Comparison of ENCODE assay signal across 18 cellular contexts in genomic region chr5:173053041-173053440, GRCh38. TPM values are rescaled to one million over a fixed set of nuclear protein-coding genes. Genes with fewer than 3 reads are reported as not detected.
DNase-seq lines count a peak whose midpoint lies in the region; ATAC-seq, FAIRE-seq and TF ChIP-seq lines count a peak whose summit lies in the region.
"Had no signal": no experiment of that assay in that cellular context is flagged by ENCODE, and none has a peak within 500 bp of the region (broad histone marks: within the 10 kb centered on the region; RNA-seq: fewer than 3 reads in every experiment).

No MANE protein-coding gene starts in this region.

- intact Hi-C loops in GM12878 (cut with micrococcal nuclease; ENCODE audit: unreplicated experiment): loop anchor here (10.0 kb wide), 1 partner anchor 278 kb away; the partner anchor contains the start of gene DUSP1

- H3K27ac ChIP-seq in DOHH2 (ENCODE audit: low read depth, low read length): no peak overlapping the region
- peak overlapping the region; percentile 49 for H3K27ac ChIP-seq in GM12878 (ENCODE audit: control insufficient read depth, insufficient read depth)
- no peak overlapping the region for H3K27ac ChIP-seq in mesenchymal stem cell (ENCODE audit: low read length, poor library complexity, severe bottlenecking)
- H3K27ac ChIP-seq: Peyer's patch, SJSA1 had no signal

- peak overlapping the region in 2 of 3 donors; percentile 67 to 99 for H3K27ac Mint-ChIP-seq in IgD-negative memory B cell
- H3K27ac Mint-ChIP-seq in activated T-cell treated with anti-CD3 and anti-CD28 coated beads, Interleukin-2, amount 50 U/mL, for 72 hours: no peak overlapping the region

- no peak for DNase-seq in GM12878 (ENCODE audit: low read depth, low spot score)
- DNase-seq in fibroblast of villous mesenchyme (ENCODE audit: low read depth): peak; percentile 39
- DNase-seq in mesenchymal stem cell: no peak
- DNase-seq in activated T-cell treated with anti-CD3 and anti-CD28 coated beads, Interleukin-2, amount 50 U/mL, for 72 hours: no peak
- DNase-seq in stimulated activated CD4-positive, alpha-beta T cell treated with anti-CD3 and anti-CD28 coated beads, Interleukin-12 subunit alpha, Interleukin-12 subunit beta, amount 100 ng/mL, for 4 hours: no peak
- no peak for DNase-seq in activated effector memory CD4-positive, alpha-beta T cell treated with anti-CD3 and anti-CD28 coated beads, Interleukin-2, amount 50 U/mL, for 16 hours
- DNase-seq: C1 segment of cervical spinal cord, DMS79 treated with DMSO at 0.1 percent for 48 hours, H7, KBM-7, NCI-H1417, NCI-H187, NCI-H226, NCI-H524, Peyer's patch had no signal

- peaks cover 22 to 39% (median 23%) of the 10 kb centered on the region in 3 donors for H3K4me1 Mint-ChIP-seq in IgD-negative memory B cell
- H3K4me1 Mint-ChIP-seq in activated T-cell treated with anti-CD3 and anti-CD28 coated beads, Interleukin-2, amount 50 U/mL, for 72 hours (ENCODE audit: low read depth): peaks cover 21% of the 10 kb centered on the region

- H4K8ac ChIP-seq in mesenchymal stem cell (ENCODE audit: low read length): no peak overlapping the region

- H3K4me1 ChIP-seq in DOHH2 (ENCODE audit: control insufficient read depth, low read length): peaks cover 41% of the 10 kb centered on the region
- peaks cover 25% of the 10 kb centered on the region for H3K4me1 ChIP-seq in GM12878 (ENCODE audit: control insufficient read depth, insufficient read depth, low read length)
- no peaks in the 10 kb centered on the region for H3K4me1 ChIP-seq in mesenchymal stem cell (ENCODE audit: control insufficient read depth, insufficient read depth, low read depth, low read length)

- FAIRE-seq in GM12878 (lab: Jason Lieb, UNC): no peak

- no peak for TF ChIP-seq RAD21 in GM12878 (IDR thresholded peaks at IDR 0.05; ENCODE audit: insufficient read depth, low read depth, low read length)

- 58% methylated on average over 3 of the region's 3 CpGs for WGBS in GM12878 (ENCODE audit: insufficient coverage, insufficient replicate concordance, low lambda C conversion rate, missing lambda C conversion rate)
- 93% methylated on average over 3 of the region's 3 CpGs for WGBS in mesenchymal stem cell

- peaks cover 8% of the 10 kb centered on the region for H3K79me2 ChIP-seq in DOHH2 (ENCODE audit: control insufficient read depth, low read length)
- H3K79me2 ChIP-seq in GM12878 (ENCODE audit: control insufficient read depth, insufficient read depth, low read length): peaks cover 8% of the 10 kb centered on the region

- TF ChIP-seq POLR2A in GM12878 (IDR thresholded peaks at IDR 0.05; ENCODE audit: low read depth, low read length): no peak

- H3K9me3 Mint-ChIP-seq in IgD-negative memory B cell: no peaks in the 10 kb centered on the region
- H3K9me3 Mint-ChIP-seq in activated T-cell treated with anti-CD3 and anti-CD28 coated beads, Interleukin-2, amount 50 U/mL, for 72 hours: no peaks in the 10 kb centered on the region

- H2BK120ac ChIP-seq in mesenchymal stem cell (ENCODE audit: low read depth, low read length): no peak overlapping the region

- in situ Hi-C loops in GM12878 (cut with MboI): no loop called here

- H3K23ac ChIP-seq in mesenchymal stem cell (ENCODE audit: low read length in 2 of 2): no peak overlapping the region

- H3K9ac ChIP-seq in GM12878 (ENCODE audit: control insufficient read depth, insufficient read depth, low read length) (no peak overlapping the region), mesenchymal stem cell (ENCODE audit: low read length) (no peak overlapping the region)

- H3K9me3 ChIP-seq in DOHH2 (ENCODE audit: control insufficient read depth, insufficient read depth, low read length) (no peaks in the 10 kb centered on the region), GM12878 (replicated peaks; ENCODE audit: control insufficient read depth, insufficient read depth, low read length) (no peaks in the 10 kb centered on the region), mesenchymal stem cell (ENCODE audit: control insufficient read depth, low read length) (no peaks in the 10 kb centered on the region)
- H3K9me3 ChIP-seq: Peyer's patch, SJSA1 had no signal

- no peak overlapping the region for H3K14ac ChIP-seq in mesenchymal stem cell (ENCODE audit: low read length in 2 of 2)

- peak overlapping the region in 2 of 4 donors; percentile 42 to 52 for H3K4me3 Mint-ChIP-seq in IgD-negative memory B cell
- no peak overlapping the region for H3K4me3 Mint-ChIP-seq in activated T-cell treated with anti-CD3 and anti-CD28 coated beads, Interleukin-2, amount 50 U/mL, for 72 hours

- H3K27me3 Mint-ChIP-seq in IgD-negative memory B cell: no peaks in the 10 kb centered on the region
- no peaks in the 10 kb centered on the region for H3K27me3 Mint-ChIP-seq in activated T-cell treated with anti-CD3 and anti-CD28 coated beads, Interleukin-2, amount 50 U/mL, for 72 hours (ENCODE audit: low read depth)

- H2BK5ac ChIP-seq in mesenchymal stem cell (ENCODE audit: low read depth, low read length, poor library complexity, severe bottlenecking): no peak overlapping the region

- H3K27me3 ChIP-seq in DOHH2 (ENCODE audit: control insufficient read depth, low read length) (no peaks in the 10 kb centered on the region), GM12878 (replicated peaks in 1 of 2; ENCODE audit: control insufficient read depth in 2 of 2, insufficient read depth in 2 of 2, low read length in 1 of 2) (no peaks in the 10 kb centered on the region), mesenchymal stem cell (ENCODE audit: control insufficient read depth in 1 of 2, insufficient read depth in 1 of 2, low read length in 2 of 2) (no peaks in the 10 kb centered on the region)
- H3K27me3 ChIP-seq: Peyer's patch, SJSA1 had no signal

- SMC1A ChIA-PET in GM12878 (lab: Charles Lee; ENCODE audit: uncharacterized antibody, unreplicated experiment): interaction anchor here (1.2 to 2.9 kb wide), 7 partner anchors 11 to 67 kb away, joined by 3 to 18 read pairs (median 4); no protein-coding TSS in a partner anchor

- H3K4me3 ChIP-seq in DOHH2 (ENCODE audit: low read length) (peak overlapping the region; percentile 22; the same call in 1 of the 2 replicates), GM12878 (peak overlapping the region; percentile 19; the same call in 1 of the 2 replicates), fibroblast of villous mesenchyme (ENCODE audit: low read depth, low read length) (no peak overlapping the region), mesenchymal stem cell (ENCODE audit: insufficient read depth in 1 of 2, low read depth in 1 of 2, low read length in 2 of 2) (no peak overlapping the region)
- H3K4me3 ChIP-seq: Peyer's patch, SJSA1 had no signal

- H3K4me2 ChIP-seq in DOHH2 (ENCODE audit: low read length): peak overlapping the region; percentile 40
- H3K4me2 ChIP-seq in GM12878 (ENCODE audit: control insufficient read depth, insufficient read depth): peak overlapping the region; percentile 56
- no peak overlapping the region for H3K4me2 ChIP-seq in mesenchymal stem cell (ENCODE audit: low read length, poor library complexity, severe bottlenecking)

- H2BK12ac ChIP-seq in mesenchymal stem cell (ENCODE audit: low read length in 2 of 2): no peak overlapping the region

- H3K36me3 Mint-ChIP-seq in IgD-negative memory B cell: no peaks in the 10 kb centered on the region
- no peaks in the 10 kb centered on the region for H3K36me3 Mint-ChIP-seq in activated T-cell treated with anti-CD3 and anti-CD28 coated beads, Interleukin-2, amount 50 U/mL, for 72 hours (ENCODE audit: insufficient read depth in 2 of 2)

- no peak overlapping the region for H2AK5ac ChIP-seq in mesenchymal stem cell (ENCODE audit: low read length, severe bottlenecking)

- TF ChIP-seq CTCF in DOHH2 (IDR thresholded peaks at IDR 0.05; ENCODE audit: low read depth, low read length, poor library complexity, severe bottlenecking) (no peak), GM12878 (IDR thresholded peaks at IDR 0.05 in 2 of 3, conservative IDR thresholded peaks at IDR 0.05 in 1 of 3; ENCODE audit: control insufficient read depth in 2 of 3, extremely low read depth in 1 of 3, insufficient read depth in 1 of 3, low read depth in 3 of 3, low read length in 3 of 3) (no peak), fibroblast of villous mesenchyme (IDR thresholded peaks at IDR 0.05; ENCODE audit: insufficient read depth, low read depth, low read length) (no peak)

- H3K18ac ChIP-seq in mesenchymal stem cell (ENCODE audit: low read depth in 1 of 2, low read length in 2 of 2): no peak overlapping the region

- H2AFZ ChIP-seq in GM12878 (ENCODE audit: control insufficient read depth, low read depth, low read length) (peak overlapping the region; percentile 51), mesenchymal stem cell (ENCODE audit: low read depth, low read length) (no peak overlapping the region)

- H2BK15ac ChIP-seq in mesenchymal stem cell (ENCODE audit: low read depth, poor library complexity, severe bottlenecking): no peak overlapping the region

- no peak for TF ChIP-seq EP300 in GM12878 (IDR thresholded peaks at IDR 0.05; ENCODE audit: borderline replicate concordance in 1 of 2, control insufficient read depth in 1 of 2, low read depth in 2 of 2, low read length in 2 of 2)

- no peak overlapping the region for H4K91ac ChIP-seq in mesenchymal stem cell (ENCODE audit: low read length)

- H3F3A ChIP-seq in DOHH2 (ENCODE audit: control insufficient read depth, insufficient read depth): peaks cover 11% of the 10 kb centered on the region

- POLR2A ChIA-PET in GM12878 (lab: Charles Lee): interaction anchor here (0.5 to 1.5 kb wide), 7 partner anchors 11 to 829 kb away, joined by 3 to 10 read pairs (median 3); no protein-coding TSS in a partner anchor

- CTCF ChIA-PET in GM12878 (lab: Yijun Ruan, JAX): interaction anchor here (0.7 to 1.5 kb wide), 3 partner anchors 14 to 67 kb away, joined by 3 to 7 read pairs (median 3); no protein-coding TSS in a partner anchor

- no peaks in the 10 kb centered on the region for H4K20me1 ChIP-seq in DOHH2 (ENCODE audit: control insufficient read depth, insufficient read depth, low read depth, low read length)
- no peaks in the 10 kb centered on the region for H4K20me1 ChIP-seq in GM12878 (ENCODE audit: control insufficient read depth, insufficient read depth)

- RAD21 ChIA-PET in GM12878 (lab: Charles Lee; ENCODE audit: unreplicated experiment): interaction anchor here (1.7 kb wide), 1 partner anchor 18 kb away, joined by 10 read pairs; no protein-coding TSS in a partner anchor

- H3K36me3 ChIP-seq in DOHH2 (ENCODE audit: control insufficient read depth, low read length): no peaks in the 10 kb centered on the region
- H3K36me3 ChIP-seq in GM12878 (ENCODE audit: control insufficient read depth in 2 of 2, insufficient read depth in 2 of 2, low read length in 1 of 2): no peaks in the 10 kb centered on the region
- no peaks in the 10 kb centered on the region for H3K36me3 ChIP-seq in mesenchymal stem cell (ENCODE audit: control insufficient read depth in 1 of 2, insufficient read depth in 2 of 2, low read depth in 1 of 2, low read length in 2 of 2)
- H3K36me3 ChIP-seq: Peyer's patch had no signal

- H3K79me1 ChIP-seq in mesenchymal stem cell (replicated peaks; ENCODE audit: low read length, poor library complexity, severe bottlenecking): peaks cover 2% of the 10 kb centered on the region

- no peak overlapping the region for H3K4ac ChIP-seq in mesenchymal stem cell (ENCODE audit: low read depth in 1 of 2, low read length in 2 of 2)

- no peak for ATAC-seq in GM12878
- no peak for ATAC-seq in activated T-cell treated with anti-CD3 and anti-CD28 coated beads, Interleukin-2, amount 50 U/mL, for 72 hours (replicated peaks in 1 of 2)

- BruUV-seq in GM12878 (replicated peaks; lab: Mats Ljungman, UMichigan): no TSS peak

- H3K9me2 ChIP-seq in DOHH2 (replicated peaks; ENCODE audit: control insufficient read depth, low read length): no peaks in the 10 kb centered on the region

RNA-seq across cellular contexts. Expression of gene CREBRF, which starts 3.1 kb away (rescaled TPM):
- 53.6 TPM for polyA plus RNA-seq in IgD-negative memory B cell
- total RNA-seq in GM12878 (2013; cell fraction: nucleolus; rRNA removed): 62.7 and 66.4 TPM in 2 replicates
- 6.0 and 9.0 TPM in 2 replicates for total RNA-seq in GM12878 (2014; rRNA removed)
- total RNA-seq in GM12878 (2014; rRNA removed; fragmentation: Illumina TruSeq; extraction: Trizol): 6.5 and 6.6 TPM in 2 replicates
- total RNA-seq in GM12878 (2021): 6.4 and 7.6 TPM in 2 replicates
- polyA plus RNA-seq in GM12878 (2011; ENCODE audit: low read depth): 6.3 TPM
- polyA plus RNA-seq in GM12878 (2011; rRNA removed): 12.7 and 18.9 TPM in 2 replicates
- polyA plus RNA-seq in GM12878 (2011; cell fraction: cytosol; rRNA removed): 5.2 and 6.7 TPM in 2 replicates
- polyA plus RNA-seq in GM12878 (2011; cell fraction: nucleus; rRNA removed): 8.6 and 16.8 TPM in 2 replicates
- polyA plus RNA-seq in GM12878 (2012): 9.2 and 10.2 TPM in 2 replicates
- 4.7 and 5.0 TPM in 2 replicates for polyA plus RNA-seq in GM12878 (2014; fragmentation: Illumina TruSeq; extraction: Trizol)
- polyA plus RNA-seq in GM12878 (2014; fragmentation: Nextera tagmentation; extraction: Ambion mirVana): 1 to 10 TPM; 1.2 to 1.4 TPM
- 3.2 and 5.7 TPM in 2 replicates for polyA plus RNA-seq in GM12878 (2014; rRNA removed)
- polyA plus RNA-seq in GM12878 (2016; fragmentation: Nextera tagmentation; extraction: Ambion mirVana): 1 to 10 TPM; 1.6 TPM
- 23.6 and 24.2 TPM in 2 replicates for polyA minus RNA-seq in GM12878 (2011; rRNA and poly(A)+ RNA removed)
- polyA minus RNA-seq in GM12878 (2011; cell fraction: cytosol; rRNA and poly(A)+ RNA removed): 5.9 and 9.1 TPM in 2 replicates
- 18.9 and 20.0 TPM in 2 replicates for polyA minus RNA-seq in GM12878 (2011; cell fraction: nucleus; rRNA and poly(A)+ RNA removed)
- total RNA-seq in fibroblast of villous mesenchyme: 8.1 and 15.5 TPM in 2 replicates
- polyA plus RNA-seq in mesenchymal stem cell (2013, experiment 1 of 2): 10.4 TPM
- polyA plus RNA-seq in mesenchymal stem cell (2013, experiment 2 of 2): 9.7 TPM
- total RNA-seq in activated T-cell treated with anti-CD3 and anti-CD28 coated beads, Interleukin-2, amount 50 U/mL, for 72 hours: 10 to 100 TPM; 33.1 to 35.8 TPM

Comparison
In these comparisons a context has a peak if more than half of its experiments do, and no peak if none do; other contexts are left out.
1. H3K4me3 ChIP-seq: peak in DOHH2 (single experiment) and GM12878 (single experiment); none in fibroblast of villous mesenchyme (single experiment) and mesenchymal stem cell (0 of 2).